ENCODE assay signal across 9 cellular contexts in genomic region chr12:124654666-124655316, GRCh38.
DNase-seq lines count a peak whose midpoint lies in the region; ATAC-seq, FAIRE-seq and TF ChIP-seq lines count a peak whose summit lies in the region.
"Had no signal": no experiment of that assay in that cellular context is flagged by ENCODE, and none has a peak within 500 bp of the region (broad histone marks: within the 10 kb centered on the region; RNA-seq: fewer than 3 reads in every experiment).

No MANE protein-coding gene starts in this region.

- H3K9me3 ChIP-seq in BLaER1 treated with 17β-estradiol and CSF1 and Interleukin-3, amounts not matched to agents 10 nM and 100 nM (replicated peaks in 1 of 11) = no peaks in the 10 kb centered on the region; a peak in 1 of 22 replicates
- no peaks in the 10 kb centered on the region for H3K9me3 ChIP-seq in SJSA1 (replicated peaks)
- no peaks in the 10 kb centered on the region for H3K9me3 ChIP-seq in pancreas
- H3K9me3 ChIP-seq: neutrophil had no signal

- intact Hi-C loops in Right ventricle myocardium inferior (cut with DNase I) (loop anchor here (2.0 to 5.0 kb wide), 2 partner anchors 43 to 86 kb away; no protein-coding TSS in a partner anchor), pancreas (cut with DNase I) (no loop called here)

- H4K20me1 ChIP-seq in BLaER1 treated with 17β-estradiol and CSF1 and Interleukin-3, amounts not matched to agents 10 nM and 100 nM = no peaks in the 10 kb centered on the region

- peak; percentile 30 for ATAC-seq in Right ventricle myocardium inferior
- ATAC-seq in pancreas = peak; percentile 66 to 78 (median 71)

- TF ChIP-seq CTCF in pancreas (IDR thresholded peaks at IDR 0.05) = no peak

- peaks cover 0 to 11% (median 0%) of the 10 kb centered on the region in 11 experiments; a peak in 1 of 22 replicates for H3K27me3 ChIP-seq in BLaER1 treated with 17β-estradiol and CSF1 and Interleukin-3, amounts not matched to agents 10 nM and 100 nM
- H3K27me3 ChIP-seq in SJSA1 (replicated peaks) (no peaks in the 10 kb centered on the region), pancreas (no peaks in the 10 kb centered on the region)

- H3K4me3 ChIP-seq in BLaER1 treated with 17β-estradiol and CSF1 and Interleukin-3, amounts not matched to agents 10 nM and 100 nM = no peak overlapping the region
- H3K4me3 ChIP-seq in SJSA1 (no peak overlapping the region), pancreas (peak overlapping the region in 1 of 4 donors; percentile 14)

- H3K9ac ChIP-seq in BLaER1 treated with 17β-estradiol and CSF1 and Interleukin-3, amounts not matched to agents 10 nM and 100 nM = peak overlapping the region in 6 of 11 experiments; percentile 18 to 61 (median 48); a peak in 6 of 22 replicates

- WGBS in pancreas, 2 donors = 34 to 40% methylated on average over 21 of the region's 21 CpGs

- H3K27ac ChIP-seq in BLaER1 treated with 17β-estradiol and CSF1 and Interleukin-3, amounts not matched to agents 10 nM and 100 nM = peak overlapping the region in 5 of 11 experiments; percentile 15 to 68 (median 46); a peak in 6 of 22 replicates
- H3K27ac ChIP-seq in SJSA1 = peak overlapping the region; percentile 74
- peak overlapping the region in 2 of 4 donors; percentile 55 to 66 for H3K27ac ChIP-seq in pancreas
- H3K27ac ChIP-seq: neutrophil had no signal

- no peaks in the 10 kb centered on the region for H3K36me3 ChIP-seq in BLaER1 treated with 17β-estradiol and CSF1 and Interleukin-3, amounts not matched to agents 10 nM and 100 nM
- no peaks in the 10 kb centered on the region for H3K36me3 ChIP-seq in SJSA1
- no peaks in the 10 kb centered on the region for H3K36me3 ChIP-seq in pancreas
- H3K36me3 ChIP-seq: neutrophil had no signal

- peak overlapping the region; percentile 67 to 89 (median 73) for H3K4me2 ChIP-seq in BLaER1 treated with 17β-estradiol and CSF1 and Interleukin-3, amounts not matched to agents 10 nM and 100 nM

- peaks cover 34 to 74% (median 55%) of the 10 kb centered on the region in 10 experiments for H3K4me1 ChIP-seq in BLaER1 treated with 17β-estradiol and CSF1 and Interleukin-3, amounts not matched to agents 10 nM and 100 nM
- H3K4me1 ChIP-seq in SJSA1 (replicated peaks) = peaks cover 59% of the 10 kb centered on the region
- H3K4me1 ChIP-seq in pancreas = peaks cover 0 to 14% (median 6%) of the 10 kb centered on the region in 3 donors

- DNase-seq in SJSA1 (ENCODE audit: low read depth in 1 of 2, low spot score in 2 of 2) (peak in 1 of 2 experiments; percentile 61), Right ventricle myocardium inferior (ENCODE audit: missing footprints) (peak; percentile 81), pancreas (peak; percentile 45 to 85 (median 68)), NCI-H2227 treated with DMSO at 0.1 percent for 48 hours (lab: John Stamatoyannopoulos, UW) (no peak), kidney glomerular epithelial cell (lab: John Stamatoyannopoulos, UW) (no peak), activated gamma-delta T cell (lab: John Stamatoyannopoulos, UW) (no peak), NCI-H2171 (lab: John Stamatoyannopoulos, UW) (no peak)

- FAIRE-seq in pancreas (lab: Jason Lieb, UNC) = no peak

Comparison
In these comparisons a context has a peak if more than half of its experiments do, and no peak if none do; other contexts are left out.
1. DNase-seq: peak in Right ventricle myocardium inferior (single experiment) and pancreas (6 of 6); none in NCI-H2227 treated with DMSO at 0.1 percent for 48 hours (single experiment), kidney glomerular epithelial cell (single experiment), activated gamma-delta T cell (single experiment) and NCI-H2171 (single experiment).